In the genomic region with DNA sequence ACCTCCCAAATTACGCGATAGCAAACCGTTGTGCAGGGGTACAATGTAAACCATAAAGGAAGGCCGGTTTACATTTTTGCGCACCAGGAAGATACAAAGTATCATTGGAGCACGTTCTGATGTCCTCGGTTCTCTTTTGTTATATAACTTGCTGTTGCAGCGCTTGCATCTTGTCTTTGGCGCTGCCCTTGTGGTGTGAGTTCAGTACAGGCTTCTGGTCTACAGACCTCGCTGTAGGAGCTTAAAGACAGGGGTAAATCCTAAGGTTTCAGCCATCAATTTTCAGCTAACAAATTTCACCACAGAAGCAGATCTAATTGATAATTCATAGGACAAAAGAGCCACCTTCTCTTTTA, we compare ENCODE assay signal across 18 cellular contexts. TPM values are rescaled to one million over a fixed set of nuclear protein-coding genes. Genes with fewer than 3 reads are reported as not detected.
DNase-seq lines count a peak whose midpoint lies in the region; ATAC-seq, FAIRE-seq and TF ChIP-seq lines count a peak whose summit lies in the region.
"Had no signal": no experiment of that assay in that cellular context is flagged by ENCODE, and none has a peak within 500 bp of the region (broad histone marks: within the 10 kb centered on the region; RNA-seq: fewer than 3 reads in every experiment).

No MANE protein-coding gene starts in this region.

- TF ChIP-seq CTCF in GM10248 (IDR thresholded peaks at IDR 0.05; ENCODE audit: control extremely low read depth, extremely low read depth, low read depth, missing control alignments), result no peak

- no peak for ATAC-seq in stimulated activated naive CD8-positive, alpha-beta T cell treated with anti-CD3 and anti-CD28 coated beads, Interleukin-15, amount 100 ng/mL, for 72 hours
- no peak for ATAC-seq in stimulated activated naive CD8-positive, alpha-beta T cell treated with anti-CD3 and anti-CD28 coated beads, Interleukin-15, Interleukin-2, amounts not matched to agents 100 U/mL and 50 U/mL, for 24 hours
- ATAC-seq in activated naive CD8-positive, alpha-beta T cell treated with anti-CD3 and anti-CD28 coated beads, Interleukin-2, amount 10 ng/mL, durations not matched to agents 7 days and 5 days (ENCODE audit: low read depth), result no peak
- no peak for ATAC-seq in GM21447 (IDR thresholded peaks at IDR 0.05; ENCODE audit: unreplicated experiment)
- ATAC-seq: left cardiac atrium, psoas muscle had no signal

- no peaks in the 10 kb centered on the region for H3K9me3 Mint-ChIP-seq in stimulated activated naive CD8-positive, alpha-beta T cell treated with anti-CD3 and anti-CD28 coated beads, Interleukin-15, amount 100 ng/mL, for 72 hours
- H3K9me3 Mint-ChIP-seq in activated naive CD8-positive, alpha-beta T cell treated with anti-CD3 and anti-CD28 coated beads, Interleukin-2, amount 10 ng/mL, durations not matched to agents 7 days and 5 days, result no peaks in the 10 kb centered on the region

- peak overlapping the region; percentile 80; the same call in 1 of the 2 replicates for H3K4me3 ChIP-seq in iPS-20b (ENCODE audit: low read length)

- H3K4me3 Mint-ChIP-seq in stimulated activated naive CD8-positive, alpha-beta T cell treated with anti-CD3 and anti-CD28 coated beads, Interleukin-15, amount 100 ng/mL, for 72 hours, result peak overlapping the region; percentile 81 to 91
- H3K4me3 Mint-ChIP-seq in activated naive CD8-positive, alpha-beta T cell treated with anti-CD3 and anti-CD28 coated beads, Interleukin-2, amount 10 ng/mL, durations not matched to agents 7 days and 5 days, result peak overlapping the region; percentile 70

- POLR2A ChIA-PET in activated naive CD8-positive, alpha-beta T cell treated with anti-CD3 and anti-CD28 coated beads, Interleukin-2, amount 10 ng/mL, durations not matched to agents 7 days and 5 days (lab: Charles Lee), result no interaction called here
- POLR2A ChIA-PET in GM10248 (lab: Yijun Ruan, JAX), result no interaction called here

- CTCF ChIA-PET in GM10248 (lab: Yijun Ruan, JAX), result no interaction called here

- H3K9me3 ChIP-seq in iPS-20b (ENCODE audit: insufficient read depth, low read depth, low read length), result no peaks in the 10 kb centered on the region; the same call in 1 of the 2 replicates
- H3K9me3 ChIP-seq: psoas muscle, suprapubic skin had no signal

- no peaks in the 10 kb centered on the region for H3K36me3 Mint-ChIP-seq in activated naive CD8-positive, alpha-beta T cell treated with anti-CD3 and anti-CD28 coated beads, Interleukin-2, amount 10 ng/mL, durations not matched to agents 7 days and 5 days

- H3K9ac ChIP-seq in iPS-20b (ENCODE audit: low read depth, low read length), result no peak overlapping the region

- peaks cover 97% of the 10 kb centered on the region for H3K27me3 ChIP-seq in iPS-20b (ENCODE audit: insufficient read depth, low read length)

- DNase-seq in stimulated activated naive CD8-positive, alpha-beta T cell treated with anti-CD3 and anti-CD28 coated beads, Interleukin-15, amount 100 ng/mL, for 72 hours, result no peak
- DNase-seq in stimulated activated naive CD8-positive, alpha-beta T cell treated with anti-CD3 and anti-CD28 coated beads, Interleukin-15, Interleukin-2, amounts not matched to agents 100 U/mL and 50 U/mL, for 24 hours, result no peak
- DNase-seq in activated naive CD8-positive, alpha-beta T cell treated with anti-CD3 and anti-CD28 coated beads, Interleukin-2, amount 10 ng/mL, durations not matched to agents 7 days and 5 days, result no peak
- DNase-seq in activated CD8-positive, alpha-beta memory T cell treated with anti-CD3 and anti-CD28 coated beads, Interleukin-2, amount 50 U/mL, for 4 hours, result no peak
- DNase-seq in HTR-8/SVneo (ENCODE audit: insufficient read length, low spot score) (no peak), GM10248 (ENCODE audit: extremely low spot score) (no peak)
- DNase-seq: activated effector memory CD4-positive, alpha-beta T cell treated with anti-CD3 and anti-CD28 coated beads, Interleukin-2, amount 50 U/mL, for 16 hours; DMS 273 treated with DMSO at 0.1 percent for 48 hours; left cardiac atrium; NCI-H1048; psoas muscle; Right ventricle myocardium superior; T-helper 9 cell had no signal

- no peak overlapping the region for H3K27ac ChIP-seq in iPS-20b (ENCODE audit: low read length)
- H3K27ac ChIP-seq: cardiac muscle cell, psoas muscle, suprapubic skin had no signal

- peaks cover 9% of the 10 kb centered on the region; the same call in 1 of the 2 replicates for H3K4me1 ChIP-seq in iPS-20b (ENCODE audit: insufficient read depth, low read length)

- H3K27ac Mint-ChIP-seq in stimulated activated naive CD8-positive, alpha-beta T cell treated with anti-CD3 and anti-CD28 coated beads, Interleukin-15, amount 100 ng/mL, for 72 hours, result no peak overlapping the region
- no peak overlapping the region for H3K27ac Mint-ChIP-seq in activated naive CD8-positive, alpha-beta T cell treated with anti-CD3 and anti-CD28 coated beads, Interleukin-2, amount 10 ng/mL, durations not matched to agents 7 days and 5 days

- peaks cover 39% of the 10 kb centered on the region for H3K4me1 Mint-ChIP-seq in stimulated activated naive CD8-positive, alpha-beta T cell treated with anti-CD3 and anti-CD28 coated beads, Interleukin-15, amount 100 ng/mL, for 72 hours
- H3K4me1 Mint-ChIP-seq in activated naive CD8-positive, alpha-beta T cell treated with anti-CD3 and anti-CD28 coated beads, Interleukin-2, amount 10 ng/mL, durations not matched to agents 7 days and 5 days, result peaks cover 17% of the 10 kb centered on the region

- FAIRE-seq in HTR-8/SVneo (lab: Jason Lieb, UNC), result no peak
- FAIRE-seq: endothelial cell of umbilical vein had no signal

- H3K27me3 Mint-ChIP-seq in stimulated activated naive CD8-positive, alpha-beta T cell treated with anti-CD3 and anti-CD28 coated beads, Interleukin-15, amount 100 ng/mL, for 72 hours, result peaks cover 82% of the 10 kb centered on the region
- peaks cover 66% of the 10 kb centered on the region for H3K27me3 Mint-ChIP-seq in activated naive CD8-positive, alpha-beta T cell treated with anti-CD3 and anti-CD28 coated beads, Interleukin-2, amount 10 ng/mL, durations not matched to agents 7 days and 5 days

- H3K36me3 ChIP-seq in iPS-20b (ENCODE audit: insufficient read depth, low read depth, low read length), result no peaks in the 10 kb centered on the region
- H3K36me3 ChIP-seq: cardiac muscle cell, suprapubic skin had no signal

RNA-seq across cellular contexts. Expression of gene MKX, which starts 1.5 kb away (rescaled TPM):
- under 1 TPM in 1 of 2 experiments, not detected in 1; 0.08 TPM for total RNA-seq in activated naive CD8-positive, alpha-beta T cell treated with anti-CD3 and anti-CD28 coated beads, Interleukin-2, amount 10 ng/mL, durations not matched to agents 7 days and 5 days
- total RNA-seq: endothelial cell of umbilical vein, Right ventricle myocardium superior had no signal
